In genomic region chr17:39671651-39672521, GRCh38 we compare ENCODE assay signal across 9 cellular contexts. TPM values are rescaled to one million over a fixed set of nuclear protein-coding genes. Genes with fewer than 3 reads are reported as not detected.
DNase-seq lines count a peak whose midpoint lies in the region; ATAC-seq, FAIRE-seq and TF ChIP-seq lines count a peak whose summit lies in the region.
"Had no signal": no experiment of that assay in that cellular context is flagged by ENCODE, and none has a peak within 500 bp of the region (broad histone marks: within the 10 kb centered on the region; RNA-seq: fewer than 3 reads in every experiment).

No MANE protein-coding gene starts in this region.

- H3K27ac ChIP-seq in H1 (ENCODE audit: low read depth, low read length) = no peak overlapping the region

- peak overlapping the region; percentile 72 for H2BK5ac ChIP-seq in H1 (ENCODE audit: low read depth, low read length)

- TF ChIP-seq CTCF in GM12873 (IDR thresholded peaks at IDR 0.05; ENCODE audit: insufficient read depth, low read depth, low read length, missing control alignments) = peak; percentile 66
- TF ChIP-seq CTCF in H1 (IDR thresholded peaks at IDR 0.05; ENCODE audit: control extremely low read depth in 1 of 3, insufficient read depth in 1 of 3, low read depth in 1 of 3, low read length in 3 of 3) = peak; percentile 86 to 93 (median 92)

- H3K36me3 ChIP-seq in H1 (ENCODE audit: control insufficient read depth in 2 of 4, insufficient read depth in 4 of 4, low read length in 3 of 4) = peaks cover 0 to under 1% (median 0%) of the 10 kb centered on the region in 4 experiments; a peak in 1 of 8 replicates

- peak overlapping the region; percentile 83 for H2BK15ac ChIP-seq in H1 (ENCODE audit: low read length)

- no peak overlapping the region for H2AFZ ChIP-seq in H1 (ENCODE audit: low read length)

- peak overlapping the region in 2 of 8 donors; percentile 40 to 43 for H3K4me3 Mint-ChIP-seq in naive B cell
- H3K4me3 Mint-ChIP-seq in activated T-cell treated with anti-CD3 and anti-CD28 coated beads, Interleukin-2, amount 50 U/mL, for 4 hours = no peak overlapping the region
- H3K4me3 Mint-ChIP-seq: T-helper 1 cell treated with Interleukin-12 subunit alpha and Interleukin-12 subunit beta and Interleukin-4 antibody, amounts not matched to agents 30 μg/mL and 1 μg/mL, for 36 hours had no signal

- DNase-seq in NCI-H524 treated with DMSO at 0.1 percent for 48 hours (lab: John Stamatoyannopoulos, UW) (peak; percentile 7), H1 (ENCODE audit: low read depth in 1 of 2, low spot score in 2 of 2) (peak in 1 of 2 experiments; percentile 80), naive B cell (no peak), H54 (ENCODE audit: insufficient read length, low spot score) (no peak), activated gamma-delta T cell treated with Interleukin-2 at 50 U/mL for 16 hours (no peak)
- DNase-seq in activated T-cell treated with anti-CD3 and anti-CD28 coated beads, Interleukin-2, amount 50 U/mL, for 4 hours = no peak

- H3K23ac ChIP-seq in H1 (ENCODE audit: insufficient read length) = no peak overlapping the region

- no peak overlapping the region for H3K14ac ChIP-seq in H1 (ENCODE audit: insufficient read length)

- CTCF ChIA-PET in H1 (lab: Charles Lee; ENCODE audit: partially characterized antibody) = interaction anchor here (0.6 to 52.4 kb wide), 36 partner anchors 8 to 697 kb away, joined by 3 to 1885 read pairs (median 5); partner anchors contain the start of genes ERBB2, MIEN1, PGAP3 and PPP1R1B

- peak overlapping the region; percentile 61 for H4K91ac ChIP-seq in H1 (replicated peaks; ENCODE audit: insufficient read length, low read length)

- H3K27me3 ChIP-seq in H1 (replicated peaks in 1 of 4; ENCODE audit: control insufficient read depth in 3 of 4, extremely low read depth in 1 of 4, insufficient read depth in 3 of 4, low read length in 3 of 4) = peaks cover 0 to 23% (median 5%) of the 10 kb centered on the region in 4 experiments; a peak in 4 of 7 replicates

- FAIRE-seq in H1 (lab: Jason Lieb, UNC) (peak; percentile 24), H54 (lab: Jason Lieb, UNC) (no peak)

- H3K23me2 ChIP-seq in H1 (ENCODE audit: low read depth, low read length) = peaks cover 11% of the 10 kb centered on the region; the same call in 1 of the 2 replicates

- peak overlapping the region; percentile 10; the same call in 1 of the 2 replicates for H2BK12ac ChIP-seq in H1 (ENCODE audit: low read depth, low read length)

- no peak overlapping the region for H3K4me2 ChIP-seq in H1 (ENCODE audit: insufficient read depth in 1 of 2, low read depth in 2 of 2, low read length in 2 of 2)

- no peaks in the 10 kb centered on the region for H3K79me1 ChIP-seq in H1 (ENCODE audit: low read depth, low read length)

- peak; percentile 87 to 93 for TF ChIP-seq RAD21 in H1 (IDR thresholded peaks at IDR 0.05 in 1 of 2, conservative IDR thresholded peaks at IDR 0.05 in 1 of 2; ENCODE audit: low read depth in 2 of 2, low read length in 2 of 2)

- H2AK5ac ChIP-seq in H1 (ENCODE audit: low read depth, low read length) = 0 out of 2 replicates have a peak overlapping the region, but pooled peaks have one; percentile 46

- peak overlapping the region in 4 of 6 donors; percentile 26 to 52 (median 43) for H3K27ac Mint-ChIP-seq in naive B cell
- H3K27ac Mint-ChIP-seq: T-helper 1 cell treated with Interleukin-12 subunit alpha and Interleukin-12 subunit beta and Interleukin-4 antibody, amounts not matched to agents 30 μg/mL and 1 μg/mL, for 36 hours had no signal

- peak overlapping the region; percentile 3 for H3K4ac ChIP-seq in H1 (replicated peaks; ENCODE audit: insufficient read length, low read depth, low read length)

- no peak for ATAC-seq in naive B cell (ENCODE audit: low read depth in 2 of 2)
- no peak for ATAC-seq in activated T-cell treated with anti-CD3 and anti-CD28 coated beads, Interleukin-2, amount 50 U/mL, for 4 hours

- peaks cover 52 to 55% (median 54%) of the 10 kb centered on the region in 3 donors for H3K4me1 Mint-ChIP-seq in naive B cell
- peaks cover 26% of the 10 kb centered on the region for H3K4me1 Mint-ChIP-seq in activated T-cell treated with anti-CD3 and anti-CD28 coated beads, Interleukin-2, amount 50 U/mL, for 4 hours (ENCODE audit: low read depth)

- peak overlapping the region in 1 of 4 experiments; percentile 4; a peak in 1 of 7 replicates for H3K9ac ChIP-seq in H1 (replicated peaks in 1 of 4; ENCODE audit: extremely low read depth in 1 of 4, low read depth in 3 of 4, low read length in 3 of 4)

- TF ChIP-seq POLR2A in H1 (IDR thresholded peaks at IDR 0.05; ENCODE audit: control extremely low read depth in 1 of 2, low read depth in 2 of 2, low read length in 2 of 2) = no peak; a peak in 1 of 3 replicates
- TF ChIP-seq POLR2A in H54 (IDR thresholded peaks at IDR 0.05; ENCODE audit: low read depth, low read length) = no peak

- H2BK120ac ChIP-seq in H1 (replicated peaks; ENCODE audit: low read depth, low read length) = no peak overlapping the region

- peak overlapping the region; percentile 15; the same call in 1 of the 2 replicates for H3K18ac ChIP-seq in H1 (ENCODE audit: extremely low read depth, low read length)

- WGBS in H1 (ENCODE audit: extremely low coverage in 1 of 2, insufficient coverage in 1 of 2, insufficient read length in 1 of 2, insufficient replicate concordance in 2 of 2, low coverage in 1 of 2, low lambda C conversion rate in 2 of 2, missing lambda C conversion rate in 1 of 2), 2 experiments = 85% methylated on average over 18 of the region's 19 CpGs; no CpG with 5 or more reads in 1 of the 2 experiments

- H4K8ac ChIP-seq in H1 (ENCODE audit: extremely low read depth, insufficient read depth, low read length) = peak overlapping the region; percentile 39; the same call in 1 of the 2 replicates

- H4K20me1 ChIP-seq in H1 (replicated peaks in 1 of 2; ENCODE audit: control insufficient read depth in 1 of 2, insufficient read depth in 2 of 2, low read length in 2 of 2) = peaks cover 0 to 2% of the 10 kb centered on the region in 2 experiments

- no peak overlapping the region for H3K56ac ChIP-seq in H1 (replicated peaks; ENCODE audit: insufficient read length, low read depth, low read length)

- no peaks in the 10 kb centered on the region for H3K36me3 Mint-ChIP-seq in naive B cell
- no peaks in the 10 kb centered on the region for H3K36me3 Mint-ChIP-seq in activated T-cell treated with anti-CD3 and anti-CD28 coated beads, Interleukin-2, amount 50 U/mL, for 4 hours (ENCODE audit: insufficient read depth)

- peaks cover 5 to 16% (median 10%) of the 10 kb centered on the region in 3 donors for H3K27me3 Mint-ChIP-seq in naive B cell
- peaks cover 10% of the 10 kb centered on the region for H3K27me3 Mint-ChIP-seq in activated T-cell treated with anti-CD3 and anti-CD28 coated beads, Interleukin-2, amount 50 U/mL, for 4 hours (ENCODE audit: low read depth)

- peak overlapping the region; percentile 90; the same call in 1 of the 2 replicates for H2BK20ac ChIP-seq in H1 (ENCODE audit: low read length)

- no peak for TF ChIP-seq EP300 in H1 (IDR thresholded peaks at IDR 0.05; ENCODE audit: borderline replicate concordance in 1 of 2, low read depth in 2 of 2, low read length in 2 of 2)

- no peaks in the 10 kb centered on the region for H3K79me2 ChIP-seq in H1 (ENCODE audit: control insufficient read depth in 1 of 2, insufficient read depth in 2 of 2, low read length in 2 of 2)

- no peaks in the 10 kb centered on the region for H3K9me3 ChIP-seq in H1 (ENCODE audit: insufficient read depth in 2 of 2, low read depth in 1 of 2, low read length in 1 of 2)

- POLR2A ChIA-PET in H1 (lab: Charles Lee; ENCODE audit: partially characterized antibody) = interaction anchor here (0.6 to 38.1 kb wide), 15 partner anchors 4 to 73 kb away, joined by 3 to 708 read pairs (median 4); partner anchors contain the start of genes ERBB2, PGAP3, PNMT and TCAP

- no peaks in the 10 kb centered on the region for H3K9me3 Mint-ChIP-seq in naive B cell
- no peaks in the 10 kb centered on the region for H3K9me3 Mint-ChIP-seq in activated T-cell treated with anti-CD3 and anti-CD28 coated beads, Interleukin-2, amount 50 U/mL, for 4 hours
- H3K9me3 Mint-ChIP-seq: T-helper 1 cell treated with Interleukin-12 subunit alpha and Interleukin-12 subunit beta and Interleukin-4 antibody, amounts not matched to agents 30 μg/mL and 1 μg/mL, for 36 hours had no signal

- H3K4me3 ChIP-seq in H1 (ENCODE audit: extremely low read depth in 1 of 4, insufficient read depth in 2 of 4, low read depth in 3 of 4, low read length in 4 of 4) = no peak overlapping the region

- H4K5ac ChIP-seq in H1 (ENCODE audit: insufficient read length, low read depth, low read length) = peak overlapping the region; percentile 25

- H3K4me1 ChIP-seq in H1 (replicated peaks in 1 of 4; ENCODE audit: control insufficient read depth in 3 of 4, insufficient read depth in 4 of 4, low read length in 3 of 4) = peaks cover 0 to 16% (median 9%) of the 10 kb centered on the region in 4 experiments; a peak in 6 of 7 replicates

RNA-seq across cellular contexts. Expression of gene PNMT, which starts 3.6 kb away (rescaled TPM):
- total RNA-seq in H1 (2021; fragmentation: NEBNext Ultra II Directional; extraction: Animal tissue kit (Norgen Biotek cat#: 25700)) = 4.4 and 5.6 TPM in 2 replicates
- polyA plus RNA-seq in H1 (2011; rRNA removed) (10.5 and 10.9 TPM in 2 replicates), naive B cell (ENCODE audit: low read depth in 6 of 6) (not detected)
- polyA plus RNA-seq in H1 (2011; cell fraction: cytosol; rRNA removed) = 8.1 TPM
- 10.0 TPM for polyA plus RNA-seq in H1 (2011; cell fraction: nucleus; rRNA removed)
- polyA plus RNA-seq in H1 (2012, experiment 1 of 2) = 4.3 to 8.6 TPM (median 7.6 TPM) in 4 replicates
- 5.6 TPM for polyA plus RNA-seq in H1 (2012, experiment 2 of 2)
- polyA plus RNA-seq in H1 (2013, experiment 1 of 2) = 3.4 TPM
- polyA plus RNA-seq in H1 (2013, experiment 2 of 2) = 3.4 TPM
- polyA minus RNA-seq in H1 (2011; rRNA and poly(A)+ RNA removed) = 0.95 and 1.4 TPM in 2 replicates
- polyA minus RNA-seq in H1 (2011; cell fraction: cytosol; rRNA and poly(A)+ RNA removed) = 4.9 TPM
- polyA minus RNA-seq in H1 (2011; cell fraction: nucleus; rRNA and poly(A)+ RNA removed) = 1.7 TPM
- total RNA-seq in activated T-cell treated with anti-CD3 and anti-CD28 coated beads, Interleukin-2, amount 50 U/mL, for 4 hours = not detected
- total RNA-seq: pulmonary artery endothelial cell had no signal

RNA-seq across cellular contexts. Expression of gene TCAP, which starts 6.7 kb away (rescaled TPM):
- 1.4 TPM in 2 replicates for total RNA-seq in H1 (2021; fragmentation: NEBNext Ultra II Directional; extraction: Animal tissue kit (Norgen Biotek cat#: 25700))
- polyA plus RNA-seq in H1 (2011; rRNA removed) (0.82 and 1.3 TPM in 2 replicates), naive B cell (ENCODE audit: low read depth in 6 of 6) (under 1 TPM in 3 of 6 donors, not detected in 3; 0.12 to 0.25 (median 0.24) TPM)
- polyA plus RNA-seq in H1 (2011; cell fraction: cytosol; rRNA removed) = 1.2 TPM
- polyA plus RNA-seq in H1 (2011; cell fraction: nucleus; rRNA removed) = 8.9 TPM
- polyA plus RNA-seq in H1 (2012, experiment 1 of 2) = 1.7 to 2.6 TPM (median 2.3 TPM) in 4 replicates
- 1.4 TPM for polyA plus RNA-seq in H1 (2012, experiment 2 of 2)
- 0.49 TPM for polyA plus RNA-seq in H1 (2013, experiment 1 of 2)
- polyA plus RNA-seq in H1 (2013, experiment 2 of 2) = 0.48 TPM
- polyA minus RNA-seq in H1 (2011; rRNA and poly(A)+ RNA removed) = 1.1 and 1.3 TPM in 2 replicates
- 1.4 TPM for polyA minus RNA-seq in H1 (2011; cell fraction: cytosol; rRNA and poly(A)+ RNA removed)
- 4.2 TPM for polyA minus RNA-seq in H1 (2011; cell fraction: nucleus; rRNA and poly(A)+ RNA removed)
- 1 to 10 TPM in 2 of 3 donors, under 1 TPM in 1; 0.73 to 1.4 (median 1.4) TPM for total RNA-seq in activated T-cell treated with anti-CD3 and anti-CD28 coated beads, Interleukin-2, amount 50 U/mL, for 4 hours

RNA-seq across cellular contexts. Expression of gene PGAP3, which starts 16.0 kb away (rescaled TPM):
- 18.5 and 21.0 TPM in 2 replicates for total RNA-seq in H1 (2021; fragmentation: NEBNext Ultra II Directional; extraction: Animal tissue kit (Norgen Biotek cat#: 25700))
- polyA plus RNA-seq in H1 (2011; rRNA removed) (30.7 and 32.2 TPM in 2 replicates), naive B cell (ENCODE audit: low read depth in 6 of 6) (10 to 100 TPM in 2 of 6 donors, 1 to 10 TPM in 4; 7.2 to 18.2 (median 9.1) TPM)
- 26.7 TPM for polyA plus RNA-seq in H1 (2011; cell fraction: cytosol; rRNA removed)
- polyA plus RNA-seq in H1 (2011; cell fraction: nucleus; rRNA removed) = 97.3 TPM
- 16.4 to 26.1 TPM (median 23.6 TPM) in 4 replicates for polyA plus RNA-seq in H1 (2012, experiment 1 of 2)
- polyA plus RNA-seq in H1 (2012, experiment 2 of 2) = 17.3 TPM
- polyA plus RNA-seq in H1 (2013, experiment 1 of 2) = 16.2 TPM
- polyA plus RNA-seq in H1 (2013, experiment 2 of 2) = 14.6 TPM
- polyA minus RNA-seq in H1 (2011; rRNA and poly(A)+ RNA removed) = 28.0 and 33.0 TPM in 2 replicates
- polyA minus RNA-seq in H1 (2011; cell fraction: cytosol; rRNA and poly(A)+ RNA removed) = 11.7 TPM
- 13.7 TPM for polyA minus RNA-seq in H1 (2011; cell fraction: nucleus; rRNA and poly(A)+ RNA removed)
- total RNA-seq in activated T-cell treated with anti-CD3 and anti-CD28 coated beads, Interleukin-2, amount 50 U/mL, for 4 hours = 10 to 100 TPM; 14.6 to 16.5 (median 16.3) TPM

RNA-seq across cellular contexts. Expression of gene ERBB2, which starts 28.0 kb away (rescaled TPM):
- total RNA-seq in H1 (2021; fragmentation: NEBNext Ultra II Directional; extraction: Animal tissue kit (Norgen Biotek cat#: 25700)) = 394 and 403 TPM in 2 replicates
- polyA plus RNA-seq in H1 (2011; rRNA removed) = 183 and 278 TPM in 2 replicates
- polyA plus RNA-seq in H1 (2011; cell fraction: cytosol; rRNA removed) = 174 TPM
- 329 TPM for polyA plus RNA-seq in H1 (2011; cell fraction: nucleus; rRNA removed)
- polyA plus RNA-seq in H1 (2012, experiment 1 of 2) = 181 to 248 TPM (median 223 TPM) in 4 replicates
- 260 TPM for polyA plus RNA-seq in H1 (2012, experiment 2 of 2)
- 199 TPM for polyA plus RNA-seq in H1 (2013, experiment 1 of 2)
- 211 TPM for polyA plus RNA-seq in H1 (2013, experiment 2 of 2)
- 255 and 261 TPM in 2 replicates for polyA minus RNA-seq in H1 (2011; rRNA and poly(A)+ RNA removed)
- polyA minus RNA-seq in H1 (2011; cell fraction: cytosol; rRNA and poly(A)+ RNA removed) = 264 TPM
- polyA minus RNA-seq in H1 (2011; cell fraction: nucleus; rRNA and poly(A)+ RNA removed) = 204 TPM
- polyA plus RNA-seq in naive B cell (ENCODE audit: low read depth in 6 of 6) = 1 to 10 TPM in 3 of 6 donors, under 1 TPM in 3; 0.20 to 3.0 (median 1.1) TPM
- 1 to 10 TPM; 2.3 to 3.4 (median 2.9) TPM for total RNA-seq in activated T-cell treated with anti-CD3 and anti-CD28 coated beads, Interleukin-2, amount 50 U/mL, for 4 hours

RNA-seq across cellular contexts. Expression of gene STARD3, which starts 34.9 kb away (rescaled TPM):
- total RNA-seq in H1 (2021; fragmentation: NEBNext Ultra II Directional; extraction: Animal tissue kit (Norgen Biotek cat#: 25700)) = 47.6 and 56.7 TPM in 2 replicates
- polyA plus RNA-seq in H1 (2011; rRNA removed) (80.3 and 116 TPM in 2 replicates), naive B cell (ENCODE audit: low read depth in 6 of 6) (10 to 100 TPM; 30.7 to 53.7 (median 42.0) TPM)
- 80.2 TPM for polyA plus RNA-seq in H1 (2011; cell fraction: cytosol; rRNA removed)
- polyA plus RNA-seq in H1 (2011; cell fraction: nucleus; rRNA removed) = 203 TPM
- 54.2 to 69.5 TPM (median 56.8 TPM) in 4 replicates for polyA plus RNA-seq in H1 (2012, experiment 1 of 2)
- polyA plus RNA-seq in H1 (2012, experiment 2 of 2) = 61.3 TPM
- polyA plus RNA-seq in H1 (2013, experiment 1 of 2) = 80.5 TPM
- polyA plus RNA-seq in H1 (2013, experiment 2 of 2) = 91.9 TPM
- 78.6 and 84.8 TPM in 2 replicates for polyA minus RNA-seq in H1 (2011; rRNA and poly(A)+ RNA removed)
- polyA minus RNA-seq in H1 (2011; cell fraction: cytosol; rRNA and poly(A)+ RNA removed) = 37.6 TPM
- 53.7 TPM for polyA minus RNA-seq in H1 (2011; cell fraction: nucleus; rRNA and poly(A)+ RNA removed)
- total RNA-seq in activated T-cell treated with anti-CD3 and anti-CD28 coated beads, Interleukin-2, amount 50 U/mL, for 4 hours = 10 to 100 TPM; 66.0 to 67.1 (median 66.4) TPM
